ENCODE assay signal across 8 cellular contexts in genomic region chr6:167827588-167828324, GRCh38. TPM values are rescaled to one million over a fixed set of nuclear protein-coding genes. Genes with fewer than 3 reads are reported as not detected.
DNase-seq lines count a peak whose midpoint lies in the region; ATAC-seq, FAIRE-seq and TF ChIP-seq lines count a peak whose summit lies in the region.

No MANE protein-coding gene starts in this region.

- H3K4me1 ChIP-seq in HepG2 (ENCODE audit: insufficient read depth, low read length): peaks cover 50% of the 10 kb centered on the region

- peak overlapping the region; percentile 74 to 92 (median 76) for H3K27ac Mint-ChIP-seq in IgD-negative memory B cell
- peak overlapping the region; percentile 70 for H3K27ac Mint-ChIP-seq in activated B cell treated with CpG ODN at 0.5 μM for 24 hours

- DNase-seq in ELR (ENCODE audit: low read depth) (peak; percentile 58), activated B cell treated with CpG ODN at 0.5 μM for 24 hours (peak; percentile 46), ecto neural progenitor cell (ENCODE audit: low spot score) (peak; percentile 69), HepG2 (ENCODE audit: low spot score) (peak; percentile 74), SHP77 treated with DMSO at 0.1 percent for 48 hours (lab: John Stamatoyannopoulos, UW) (no peak)
- peak; percentile 17 to 20 for DNase-seq in stimulated activated CD4-positive, alpha-beta T cell treated with anti-CD3 and anti-CD28 coated beads, Interleukin-4, amount 100 ng/mL, for 4 hours

- TF ChIP-seq EP300 in HepG2 (IDR thresholded peaks at IDR 0.05; ENCODE audit: low read depth in 2 of 2, low read length in 2 of 2) (no peak; a peak in 1 of 4 replicates), HepG2 (CRISPR knock-in tag; IDR thresholded peaks at IDR 0.05; ENCODE audit: borderline replicate concordance) (no peak)

- H3K4me3 Mint-ChIP-seq in IgD-negative memory B cell (peak overlapping the region; percentile 84 to 93 (median 92)), activated B cell treated with CpG ODN at 0.5 μM for 24 hours (peak overlapping the region; percentile 86)

- BruUV-seq in HepG2 (replicated peaks; lab: Mats Ljungman, UMichigan): no TSS peak

- H3K27me3 ChIP-seq in HepG2 (ENCODE audit: control insufficient read depth in 1 of 2, insufficient read depth in 2 of 2, low read length in 2 of 2): no peaks in the 10 kb centered on the region; a peak in 1 of 5 replicates

- H3K9ac ChIP-seq in HepG2 (ENCODE audit: insufficient read depth, low read depth, low read length): peak overlapping the region; percentile 85

- FAIRE-seq in HepG2 (lab: Jason Lieb, UNC): no peak

- H3K79me2 ChIP-seq in HepG2 (ENCODE audit: insufficient read depth, low read length): peaks cover 57% of the 10 kb centered on the region

- H3K36me3 ChIP-seq in HepG2 (replicated peaks in 1 of 2; ENCODE audit: control insufficient read depth in 1 of 2, insufficient read depth in 2 of 2, low read length in 2 of 2): peaks cover 0 to 10% of the 10 kb centered on the region in 2 experiments; a peak in 2 of 5 replicates

- TF ChIP-seq POLR2A in HepG2 (IDR thresholded peaks at IDR 0.05; ENCODE audit: insufficient read depth in 1 of 2, low read depth in 2 of 2, low read length in 2 of 2): no peak; a peak in 1 of 4 replicates

- intact Hi-C loops in activated B cell treated with CpG ODN at 0.5 μM for 24 hours (cut with micrococcal nuclease): loop anchor here (2.0 to 10.0 kb wide), 4 partner anchors 129 to 1387 kb away; no protein-coding TSS in a partner anchor
- intact Hi-C loops in HepG2 (cut with micrococcal nuclease; ENCODE audit: unreplicated experiment): loop anchor here (1.0 to 5.0 kb wide), 7 partner anchors 65 to 325 kb away; no protein-coding TSS in a partner anchor

- H3K36me3 Mint-ChIP-seq in IgD-negative memory B cell: no peaks in the 10 kb centered on the region
- H3K36me3 Mint-ChIP-seq in activated B cell treated with CpG ODN at 0.5 μM for 24 hours (ENCODE audit: low read depth): peaks cover 7% of the 10 kb centered on the region

- in situ Hi-C loops in HepG2 (cut with HindIII; ENCODE audit: extremely low pct_ligation_motif_present, low pct_unique_long_range_greater_than_20kb): no loop called here

- TF ChIP-seq RAD21 in HepG2 (CRISPR knock-in tag; IDR thresholded peaks at IDR 0.05): peak; percentile 61

- H3K9me3 ChIP-seq in HepG2 (ENCODE audit: low read length): no peaks in the 10 kb centered on the region

- H3K9me3 Mint-ChIP-seq in IgD-negative memory B cell (no peaks in the 10 kb centered on the region), activated B cell treated with CpG ODN at 0.5 μM for 24 hours (no peaks in the 10 kb centered on the region)

- peak overlapping the region; percentile 78 to 100 (median 95) for H3K4me3 ChIP-seq in HepG2 (replicated peaks in 1 of 3; ENCODE audit: insufficient read depth in 1 of 3, low read depth in 2 of 3, low read length in 3 of 3)

- H3K4me1 Mint-ChIP-seq in IgD-negative memory B cell (peaks cover 21 to 24% (median 22%) of the 10 kb centered on the region in 3 donors), activated B cell treated with CpG ODN at 0.5 μM for 24 hours (peaks cover 31% of the 10 kb centered on the region)

- peak overlapping the region; percentile 87 for H3K27ac ChIP-seq in HepG2 (ENCODE audit: extremely low read length, insufficient read depth, low read length)

- no peak for TF ChIP-seq CTCF in activated B cell treated with CpG ODN at 0.5 μM for 24 hours (IDR thresholded peaks at IDR 0.05)
- peak; percentile 33 for TF ChIP-seq CTCF in HepG2 (CRISPR knock-in tag; IDR thresholded peaks at IDR 0.05)

- CTCF ChIA-PET in activated B cell treated with CpG ODN at 0.5 μM for 24 hours (lab: Charles Lee) (interaction anchor here (1.4 kb wide), 1 partner anchor 128 kb away, joined by 3 read pairs; no protein-coding TSS in a partner anchor), HepG2 (lab: Yijun Ruan, JAX; ENCODE audit: low intra/inter-chr PET ratio, low total read pairs) (no interaction called here)

- POLR2A ChIA-PET in activated B cell treated with CpG ODN at 0.5 μM for 24 hours (lab: Charles Lee): no interaction called here
- POLR2A ChIA-PET in HepG2 (lab: Yijun Ruan, JAX): interaction anchor here (1.0 to 2.2 kb wide), 6 partner anchors 22 to 152 kb away, joined by 3 to 9 read pairs (median 5); no protein-coding TSS in a partner anchor

- no peak overlapping the region for H2AFZ ChIP-seq in HepG2 (ENCODE audit: low read length)

- H4K20me1 ChIP-seq in HepG2 (ENCODE audit: insufficient read depth, low read length): peaks cover 50% of the 10 kb centered on the region

- ATAC-seq in GM21447 (IDR thresholded peaks at IDR 0.05; ENCODE audit: unreplicated experiment): peak; percentile 37
- ATAC-seq in activated B cell treated with CpG ODN at 0.5 μM for 24 hours (ENCODE audit: low read depth): peak; percentile 22
- peak; percentile 63 for ATAC-seq in HepG2

- WGBS in HepG2 (ENCODE audit: low lambda C conversion rate): under 1% methylated on average over 34 of the region's 50 CpGs

- H3K27me3 Mint-ChIP-seq in IgD-negative memory B cell (peaks cover 14% of the 10 kb centered on the region), activated B cell treated with CpG ODN at 0.5 μM for 24 hours (peaks cover 26% of the 10 kb centered on the region)

- peak overlapping the region; percentile 87 for H3K4me2 ChIP-seq in HepG2 (ENCODE audit: low read depth, low read length)

TF ChIP-seq in HepG2, 621 proteins besides CTCF, POLR2A, EP300 and RAD21 (continues in another document):
- TF ChIP-seq MTA3 (CRISPR knock-in tag; IDR thresholded peaks at IDR 0.05) (no peak), ZBTB7B (CRISPR knock-in tag; IDR thresholded peaks at IDR 0.05) (no peak), SRF (IDR thresholded peaks at IDR 0.05; ENCODE audit: low read depth, low read length) (no peak), HNRNPL (IDR thresholded peaks at IDR 0.05; ENCODE audit: low read depth, low read length) (0 out of 2 replicates have a peak, but pooled peaks have one; percentile 37), GTF3A (CRISPR knock-in tag; conservative IDR thresholded peaks at IDR 0.05) (no peak)

RNA-seq across cellular contexts. Expression of gene AFDN, which starts 1.0 kb away (rescaled TPM):
- 5.7 TPM for polyA plus RNA-seq in IgD-negative memory B cell
- 38.0 and 41.2 TPM in 2 replicates for total RNA-seq in activated B cell treated with CpG ODN at 0.5 μM for 24 hours
- 97.8 and 136 TPM in 2 replicates for total RNA-seq in HepG2 (2016; rRNA removed; fragmentation: Illumina TruSeq; extraction: Trizol)
- total RNA-seq in HepG2 (2016; cell fraction: cytosol; rRNA removed; fragmentation: Illumina TruSeq; extraction: Trizol; ENCODE audit: low read depth): 82.1 and 86.5 TPM in 2 replicates
- 90.9 and 138 TPM in 2 replicates for total RNA-seq in HepG2 (2016; cell fraction: insoluble cytoplasmic fraction; rRNA removed; fragmentation: Illumina TruSeq; extraction: Trizol)
- total RNA-seq in HepG2 (2016; cell fraction: membrane; rRNA removed; fragmentation: Illumina TruSeq; extraction: Trizol): 67.9 and 80.5 TPM in 2 replicates
- 248 and 270 TPM in 2 replicates for total RNA-seq in HepG2 (2016; cell fraction: nucleus; rRNA removed; fragmentation: Illumina TruSeq; extraction: Trizol)
- 151 and 156 TPM in 2 replicates for polyA plus RNA-seq in HepG2 (2011; rRNA removed)
- polyA plus RNA-seq in HepG2 (2011; cell fraction: cytosol; rRNA removed): 52.5 and 65.6 TPM in 2 replicates
- 488 and 509 TPM in 2 replicates for polyA plus RNA-seq in HepG2 (2011; cell fraction: nucleus; rRNA removed)
- 141 and 152 TPM in 2 replicates for polyA plus RNA-seq in HepG2 (2012)
- 1.8 and 2.1 TPM in 2 replicates for polyA plus RNA-seq in HepG2 (2016; cell fraction: cytosol; fragmentation: Illumina TruSeq; extraction: Trizol; ENCODE audit: low read depth)
- polyA plus RNA-seq in HepG2 (2016; cell fraction: insoluble cytoplasmic fraction; fragmentation: Illumina TruSeq; extraction: Trizol; ENCODE audit: low read depth): 62.7 and 70.2 TPM in 2 replicates
- polyA plus RNA-seq in HepG2 (2016; cell fraction: membrane; fragmentation: Illumina TruSeq; extraction: Trizol; ENCODE audit: low read depth): 7.1 and 7.2 TPM in 2 replicates
- polyA plus RNA-seq in HepG2 (2016; cell fraction: nucleus; fragmentation: Illumina TruSeq; extraction: Trizol; ENCODE audit: insufficient read depth, low read depth): 361 and 384 TPM in 2 replicates
- 24.6 and 223 TPM in 2 replicates for polyA minus RNA-seq in HepG2 (2011; rRNA and poly(A)+ RNA removed; ENCODE audit: low replicate concordance)
- 115 and 134 TPM in 2 replicates for polyA minus RNA-seq in HepG2 (2011; cell fraction: cytosol; rRNA and poly(A)+ RNA removed)
- 847 and 897 TPM in 2 replicates for polyA minus RNA-seq in HepG2 (2011; cell fraction: nucleus; rRNA and poly(A)+ RNA removed)
